19 cellular contexts compared by ENCODE assay signal in genomic region chr22:20246368-20247009, GRCh38. TPM values are rescaled to one million over a fixed set of nuclear protein-coding genes. Genes with fewer than 3 reads are reported as not detected.
DNase-seq lines count a peak whose midpoint lies in the region; ATAC-seq, FAIRE-seq and TF ChIP-seq lines count a peak whose summit lies in the region.
"Had no signal": no experiment of that assay in that cellular context is flagged by ENCODE, and none has a peak within 500 bp of the region (broad histone marks: within the 10 kb centered on the region; RNA-seq: fewer than 3 reads in every experiment).

No MANE protein-coding gene starts in this region.

- intact Hi-C loops in K562 (cut with micrococcal nuclease) (no loop called here), right lobe of liver (cut with DNase I) (no loop called here)

- H3K36me3 ChIP-seq in K562 (ENCODE audit: control insufficient read depth, insufficient read depth, low read length) (no peaks in the 10 kb centered on the region), right lobe of liver (no peaks in the 10 kb centered on the region), osteoblast (ENCODE audit: insufficient read depth, low read length) (no peaks in the 10 kb centered on the region)
- H3K36me3 ChIP-seq: tibial nerve had no signal

- CTCF ChIA-PET in K562 (lab: Yijun Ruan, JAX; ENCODE audit: low intra/inter-chr PET ratio), result no interaction called here

- no peak for FAIRE-seq in K562 (lab: Jason Lieb, UNC)

- H2AFZ ChIP-seq in K562 (ENCODE audit: low read depth, low read length) (0 out of 2 replicates have a peak overlapping the region, but pooled peaks have one; percentile 1), osteoblast (ENCODE audit: low read length) (no peak overlapping the region)

- H4K20me1 ChIP-seq in K562 (replicated peaks; ENCODE audit: control insufficient read depth, insufficient read depth, low read length) (peaks cover 45% of the 10 kb centered on the region), osteoblast (ENCODE audit: insufficient read depth, low read length) (no peaks in the 10 kb centered on the region)

- no peaks in the 10 kb centered on the region for H3K79me2 ChIP-seq in K562 (ENCODE audit: control insufficient read depth, insufficient read depth, low read length)
- H3K79me2 ChIP-seq in osteoblast (ENCODE audit: insufficient read depth, low read length), result no peaks in the 10 kb centered on the region

- WGBS in K562 (ENCODE audit: insufficient coverage, low coverage, missing lambda C conversion rate), result 15% methylated on average over 18 of the region's 19 CpGs
- 83% methylated on average over 6 of the region's 19 CpGs for WGBS in right lobe of liver (ENCODE audit: insufficient coverage, low coverage, low lambda C conversion rate, missing lambda C conversion rate)

- peak overlapping the region in 1 of 2 experiments; percentile 53; a peak in 2 of 4 replicates for H3K9ac ChIP-seq in K562 (ENCODE audit: insufficient read depth in 1 of 2, low read depth in 2 of 2, low read length in 2 of 2)

- no peak overlapping the region for H3K4me2 ChIP-seq in K562 (ENCODE audit: insufficient read depth, low read length)
- H3K4me2 ChIP-seq in osteoblast (ENCODE audit: insufficient read depth, low read length), result no peak overlapping the region

- H3K27me3 ChIP-seq in K562 (ENCODE audit: control insufficient read depth in 2 of 2, insufficient read depth in 2 of 2, low read length in 2 of 2), result peaks cover 35 to 84% of the 10 kb centered on the region in 2 experiments; a peak in 4 of 5 replicates
- H3K27me3 ChIP-seq in right lobe of liver, result no peaks in the 10 kb centered on the region
- H3K27me3 ChIP-seq in osteoblast (ENCODE audit: insufficient read depth, low read length), result no peaks in the 10 kb centered on the region
- H3K27me3 ChIP-seq: tibial nerve had no signal

- BruUV-seq in K562 (replicated peaks; lab: Mats Ljungman, UMichigan), result no TSS peak

- in situ Hi-C loops in K562 (cut with MboI), result no loop called here

- TF ChIP-seq RAD21 in K562 (CRISPR knock-in tag; conservative IDR thresholded peaks at IDR 0.05 in 1 of 2, IDR thresholded peaks at IDR 0.05 in 1 of 2), result no peak

- H3K27ac ChIP-seq in K562 (ENCODE audit: extremely low read depth, low read depth, low read length), result no peak overlapping the region
- peak overlapping the region in 1 of 3 donors; percentile 70 for H3K27ac ChIP-seq in right lobe of liver
- no peak overlapping the region for H3K27ac ChIP-seq in osteoblast (ENCODE audit: low read depth, low read length)
- H3K27ac ChIP-seq: 22Rv1, C4-2B, coronary artery had no signal

- TF ChIP-seq POLR2A in K562 (conservative IDR thresholded peaks at IDR 0.05) (no peak), right lobe of liver (IDR thresholded peaks at IDR 0.05) (no peak)

- H3K4me3 ChIP-seq in K562 (no peak overlapping the region), right lobe of liver (no peak overlapping the region), osteoblast (ENCODE audit: insufficient read depth, low read length) (no peak overlapping the region)
- H3K4me3 ChIP-seq: coronary artery, tibial nerve had no signal

- DNase-seq in NCI-H1417 (lab: John Stamatoyannopoulos, UW), result peak in 2 of 3 experiments; percentile 41 to 68
- DNase-seq in NCI-H1417 treated with DMSO at 0.1 percent for 48 hours (lab: John Stamatoyannopoulos, UW), result no peak
- no peak for DNase-seq in K562 (ENCODE audit: extremely low read depth in 1 of 4, low spot score in 3 of 4)
- DNase-seq in right lobe of liver, result peak in 2 of 3 donors; percentile 70 to 73
- DNase-seq in NCI-H345 (lab: John Stamatoyannopoulos, UW), result no peak
- no peak for DNase-seq in SIG-M5 (lab: John Stamatoyannopoulos, UW)
- DNase-seq in osteoblast (ENCODE audit: insufficient read length, low spot score, missing footprints), result no peak
- no peak for DNase-seq in NCI-H146 (lab: John Stamatoyannopoulos, UW)
- DNase-seq: activated effector memory CD4-positive, alpha-beta T cell treated with anti-CD3 and anti-CD28 coated beads, Interleukin-2, amount 50 U/mL, for 16 hours; erythroblast; KG1; NCI-H1105; SHP77; T-helper 2 cell had no signal

- TF ChIP-seq CTCF in K562 (IDR thresholded peaks at IDR 0.05 in 2 of 3, conservative IDR thresholded peaks at IDR 0.05 in 1 of 3; ENCODE audit: insufficient read depth in 2 of 3, low read depth in 1 of 3, low read length in 3 of 3) (no peak), right lobe of liver (IDR thresholded peaks at IDR 0.05) (no peak), osteoblast (IDR thresholded peaks at IDR 0.05; ENCODE audit: extremely low read depth, low read depth, low read length) (no peak)

- ATAC-seq in K562 (no peak), right lobe of liver (peak; percentile 3 to 31 (median 11))
- ATAC-seq: activated CD4-positive, CD25-positive, alpha-beta regulatory T cell treated with anti-CD3 and anti-CD28 coated beads, Interleukin-2, amount 50 U/mL, for 24 hours had no signal

- TF ChIP-seq EP300 in K562 (IDR thresholded peaks at IDR 0.05; ENCODE audit: low read length), result no peak

- POLR2A ChIA-PET in K562 (lab: Yijun Ruan, JAX), result interaction anchor here (0.5 to 3.8 kb wide), 11 partner anchors 9 to 1616 kb away, joined by 3 to 22 read pairs (median 4); no protein-coding TSS in a partner anchor

- peaks cover 5% of the 10 kb centered on the region for H3K9me1 ChIP-seq in K562 (ENCODE audit: control insufficient read depth, insufficient read depth, low read length)

- H3K9me3 ChIP-seq in K562 (replicated peaks; ENCODE audit: control insufficient read depth, insufficient read depth, low read depth, low read length) (no peaks in the 10 kb centered on the region), right lobe of liver (no peaks in the 10 kb centered on the region), osteoblast (ENCODE audit: low read depth, low read length) (no peaks in the 10 kb centered on the region)
- H3K9me3 ChIP-seq: tibial nerve had no signal

- H3K4me1 ChIP-seq in K562 (replicated peaks in 1 of 2; ENCODE audit: control insufficient read depth in 2 of 2, insufficient read depth in 2 of 2, low read length in 2 of 2) (peaks cover 16 to 70% of the 10 kb centered on the region in 2 experiments; a peak in 3 of 5 replicates), right lobe of liver (peaks cover 0 to 84% (median 21%) of the 10 kb centered on the region in 4 donors), osteoblast (ENCODE audit: insufficient read depth, low read length) (peaks cover 14% of the 10 kb centered on the region)

TF ChIP-seq in K562, 482 proteins besides CTCF, POLR2A, EP300 and RAD21 (continues in another document):
- TF ChIP-seq ZHX1 (conservative IDR thresholded peaks at IDR 0.05; ENCODE audit: low read length) (no peak), ZNF449 (CRISPR knock-in tag; IDR thresholded peaks at IDR 0.05) (no peak)

RNA-seq across cellular contexts. Expression of gene RTN4R, which starts 21.6 kb away (rescaled TPM):
- total RNA-seq in K562 (2011; cell fraction: chromatin; rRNA removed; ENCODE audit: low replicate concordance), result 0.62 and 4.8 TPM in 2 replicates
- total RNA-seq in K562 (2011; cell fraction: nucleolus; rRNA removed), result 7.4 and 9.8 TPM in 2 replicates
- 3.2 and 3.7 TPM in 2 replicates for total RNA-seq in K562 (2011; cell fraction: nucleoplasm; rRNA removed)
- total RNA-seq in K562 (2014; rRNA removed) (1.5 and 2.3 TPM in 2 replicates), K562 (2014; rRNA removed; fragmentation: Illumina TruSeq; extraction: Trizol) (not detected in 2 replicates), K562 (2015; rRNA removed; fragmentation: Illumina TruSeq; extraction: Trizol) (0.41 and 0.43 TPM in 2 replicates), K562 (2021) (2.8 and 3.0 TPM in 2 replicates), right lobe of liver (10 to 100 TPM in 2 of 6 experiments, 1 to 10 TPM in 4; 3.0 to 12.4 (median 8.5) TPM), osteoblast (under 0.01 and 0.29 TPM in 2 replicates)
- polyA plus RNA-seq in K562 (2011; rRNA removed) (1.3 and 4.4 TPM in 2 replicates), K562 (2014; fragmentation: Illumina TruSeq; extraction: Trizol) (0.46 TPM in 1 of 2 replicates, not detected in the other), K562 (2014; fragmentation: Nextera tagmentation; extraction: Ambion mirVana) (under 1 TPM in 1 of 2 experiments, not detected in 1; 0.04 TPM), K562 (2014; rRNA removed) (1.2 and 2.3 TPM in 2 replicates)
- polyA plus RNA-seq in K562 (2011; cell fraction: cytosol; rRNA removed), result 5.9 and 9.9 TPM in 2 replicates
- 2.9 and 3.5 TPM in 2 replicates for polyA plus RNA-seq in K562 (2011; cell fraction: nucleus; rRNA removed)
- 2.9 and 4.6 TPM in 2 replicates for polyA plus RNA-seq in K562 (2012)
- 1.0 and 1.5 TPM in 2 replicates for polyA minus RNA-seq in K562 (2011; rRNA and poly(A)+ RNA removed)
- polyA minus RNA-seq in K562 (2011; cell fraction: cytosol; rRNA and poly(A)+ RNA removed), result 5.1 and 13.6 TPM in 2 replicates
- polyA minus RNA-seq in K562 (2011; cell fraction: nucleus; rRNA and poly(A)+ RNA removed), result 0.40 and 1.3 TPM in 2 replicates

Comparison
In these comparisons a context has a peak if more than half of its experiments do, and no peak if none do; other contexts are left out.
1. DNase-seq: peak in NCI-H1417 (2 of 3) and right lobe of liver (2 of 3); none in NCI-H1417 treated with DMSO at 0.1 percent for 48 hours (single experiment), K562 (0 of 4), NCI-H345 (single experiment), SIG-M5 (single experiment), osteoblast (single experiment) and NCI-H146 (single experiment).